Comparison of ENCODE assay signal across 8 cellular contexts in the genomic region with DNA sequence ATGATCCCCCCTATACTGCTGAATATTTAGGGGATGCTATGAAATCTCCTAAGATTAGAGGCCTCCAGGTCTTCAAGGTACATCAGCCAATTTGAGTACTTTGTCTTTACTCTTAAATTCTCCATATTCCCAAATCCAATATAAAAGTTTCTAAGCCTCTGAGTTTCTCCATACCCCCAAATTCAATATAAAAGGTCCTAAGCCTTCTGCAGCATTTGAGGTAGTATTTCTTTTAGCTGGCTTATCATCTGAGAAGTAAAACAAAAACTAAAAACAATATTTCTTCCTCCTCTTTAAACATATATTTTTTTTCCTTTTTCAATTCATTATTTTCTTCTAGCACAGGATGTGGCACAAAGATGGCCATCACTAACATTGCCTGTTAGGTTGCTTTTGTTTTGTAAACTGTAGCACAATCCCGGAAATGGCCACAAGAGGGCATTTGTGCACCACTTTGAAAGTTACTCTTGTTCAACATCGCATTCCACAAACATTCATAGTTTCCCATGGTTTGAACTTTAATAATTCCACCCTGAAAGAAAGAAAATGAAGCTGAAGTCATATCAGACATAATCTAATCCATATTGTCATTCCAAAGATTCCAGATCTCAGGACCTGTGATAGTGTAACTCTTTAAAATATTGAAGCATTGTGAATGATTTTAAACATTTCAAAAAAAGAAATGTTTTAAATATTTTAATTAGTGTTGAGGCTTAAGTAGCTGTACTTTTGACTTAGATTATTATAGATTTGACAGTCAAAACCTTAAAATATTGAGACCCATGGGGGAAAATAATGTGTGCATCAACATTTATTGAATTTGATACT. TPM values are rescaled to one million over a fixed set of nuclear protein-coding genes. Genes with fewer than 3 reads are reported as not detected.
DNase-seq lines count a peak whose midpoint lies in the region; ATAC-seq and TF ChIP-seq lines count a peak whose summit lies in the region.

No MANE protein-coding gene starts in this region.

- peak; percentile 67 to 90 (median 82) for TF ChIP-seq CTCF in heart right ventricle (IDR thresholded peaks at IDR 0.05)

- intact Hi-C loops in heart right ventricle (cut with DNase I), result loop anchor here in 8 of 10 donors (1.0 to 10.0 kb wide), 6 partner anchors 75 to 257 kb away; no protein-coding TSS in a partner anchor

- ATAC-seq in GM18867 (IDR thresholded peaks at IDR 0.05; ENCODE audit: unreplicated experiment) (peak; percentile 95), HG03108 (IDR thresholded peaks at IDR 0.05; ENCODE audit: unreplicated experiment) (peak; percentile 74), heart right ventricle (peak in 3 of 8 donors; percentile 46 to 51 (median 46))

- no peak overlapping the region for H3K4me3 ChIP-seq in heart right ventricle

- DNase-seq in COR-L47 (lab: John Stamatoyannopoulos, UW) (peak; percentile 37), NCI-H774 (lab: John Stamatoyannopoulos, UW) (peak; percentile 20), heart right ventricle (peak in 1 of 2 donors; percentile 42), renal cortical epithelial cell (ENCODE audit: low read depth) (peak; percentile 44), mesenteric fat pad (ENCODE audit: low spot score) (no peak)
- peak; percentile 14 for DNase-seq in activated naive CD4-positive, alpha-beta T cell treated with anti-CD3 and anti-CD28 coated beads, Interleukin-2, amount 50 U/mL, for 16 hours

- H3K36me3 ChIP-seq in heart right ventricle, result no peaks in the 10 kb centered on the region

- no peaks in the 10 kb centered on the region for H3K4me1 ChIP-seq in heart right ventricle

- no peaks in the 10 kb centered on the region for H3K27me3 ChIP-seq in heart right ventricle

- 2% methylated on average over 2 of the region's 2 CpGs for WGBS in heart right ventricle, 2 donors

- no peak overlapping the region for H3K27ac ChIP-seq in heart right ventricle

- H3K9me3 ChIP-seq in heart right ventricle, result no peaks in the 10 kb centered on the region

RNA-seq across cellular contexts. Expression of a gene that starts 21.0 kb away (rescaled TPM):
- total RNA-seq in heart right ventricle (not detected), renal cortical epithelial cell (not detected in 2 replicates), mesenteric fat pad (not detected)
- under 1 TPM in 1 of 2 donors, not detected in 1; 0.17 TPM for polyA plus RNA-seq in heart right ventricle

RNA-seq across cellular contexts. Expression of a gene that starts 26.0 kb away (rescaled TPM):
- total RNA-seq in heart right ventricle (1 to 10 TPM in 7 of 10 donors, not detected in 3; 1.2 to 3.4 (median 1.8) TPM), renal cortical epithelial cell (0.40 and 8.2 TPM in 2 replicates), mesenteric fat pad (3.7 TPM)
- 10 to 100 TPM in 1 of 2 donors, 1 to 10 TPM in 1; 6.8 to 14.7 TPM for polyA plus RNA-seq in heart right ventricle

RNA-seq across cellular contexts. Expression of a gene that starts 48.8 kb away (rescaled TPM):
- total RNA-seq in heart right ventricle, result 10 to 100 TPM in 1 of 10 donors, 1 to 10 TPM in 8, not detected in 1; 2.3 to 10.9 (median 4.7) TPM
- polyA plus RNA-seq in heart right ventricle, result 10 to 100 TPM in 1 of 2 donors, 1 to 10 TPM in 1; 6.3 to 20.6 TPM
- 0.35 TPM in 1 of 2 replicates, not detected in the other for total RNA-seq in renal cortical epithelial cell
- not detected for total RNA-seq in mesenteric fat pad
